In the genomic region with DNA sequence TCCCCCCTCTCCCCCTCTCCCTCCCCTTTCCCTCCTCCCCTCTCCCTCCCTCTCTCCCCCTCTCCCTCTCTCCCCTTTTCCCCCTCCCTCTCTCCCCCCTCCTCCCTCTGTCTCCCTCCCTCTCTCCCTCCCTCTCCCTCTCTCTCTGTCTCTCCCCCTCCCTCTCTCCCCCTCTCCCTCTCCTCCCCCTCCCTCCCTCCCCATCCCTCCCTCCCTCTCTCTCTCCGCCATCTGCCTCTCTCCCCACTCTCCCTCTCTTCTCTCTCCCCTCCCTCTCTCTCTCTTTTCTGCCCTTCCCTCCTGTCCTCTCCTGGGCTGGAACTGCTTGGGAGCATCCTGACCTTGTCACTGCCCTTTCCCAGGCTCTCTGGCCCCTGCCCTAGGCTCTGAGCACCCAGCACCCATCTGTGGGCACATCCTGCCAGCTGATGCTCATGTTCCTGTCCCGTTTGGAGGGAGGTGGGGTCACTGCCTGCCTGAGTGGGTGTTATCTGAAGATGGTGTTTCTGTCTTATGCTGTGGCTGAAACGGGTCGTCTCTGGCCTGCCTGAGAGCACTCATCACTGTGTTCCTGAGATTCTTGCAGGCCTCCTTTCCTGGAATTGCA, we compare ENCODE assay signal across 8 cellular contexts. TPM values are rescaled to one million over a fixed set of nuclear protein-coding genes. Genes with fewer than 3 reads are reported as not detected.
DNase-seq lines count a peak whose midpoint lies in the region; ATAC-seq and TF ChIP-seq lines count a peak whose summit lies in the region.
"Had no signal": no experiment of that assay in that cellular context is flagged by ENCODE, and none has a peak within 500 bp of the region (broad histone marks: within the 10 kb centered on the region; RNA-seq: fewer than 3 reads in every experiment).

No MANE protein-coding gene starts in this region.

- no peak for TF ChIP-seq CTCF in CD8-positive, alpha-beta T cell (IDR thresholded peaks at IDR 0.05)
- TF ChIP-seq CTCF in Loucy (conservative IDR thresholded peaks at IDR 0.05; ENCODE audit: low read length) (no peak), chondrocyte (IDR thresholded peaks at IDR 0.05) (no peak), osteocyte (IDR thresholded peaks at IDR 0.05) (no peak)

- H3K4me1 Mint-ChIP-seq in CD8-positive, alpha-beta T cell (ENCODE audit: low read depth) = peaks cover 8% of the 10 kb centered on the region
- H3K4me1 Mint-ChIP-seq in chondrocyte (ENCODE audit: low read depth) (peaks cover 16% of the 10 kb centered on the region), osteocyte (ENCODE audit: unreplicated experiment) (peaks cover 11% of the 10 kb centered on the region)

- DNase-seq in CD8-positive, alpha-beta T cell = peak in 1 of 7 experiments; percentile 4
- peak; percentile 37 for DNase-seq in chondrocyte (ENCODE audit: low spot score)
- no peak for DNase-seq in osteocyte (ENCODE audit: extremely low spot score, unreplicated experiment)
- DNase-seq in CD1c-positive myeloid dendritic cell (ENCODE audit: extremely low spot score) = no peak
- DNase-seq: NCI-H526 treated with DMSO at 0.1 percent for 48 hours had no signal

- no peaks in the 10 kb centered on the region for H3K79me2 ChIP-seq in Loucy (ENCODE audit: insufficient read depth, low read length)

- H3K9ac ChIP-seq in Loucy (ENCODE audit: low read depth, low read length, poor library complexity, severe bottlenecking) = no peak overlapping the region

- H3K4me3 ChIP-seq in CD8-positive, alpha-beta T cell (ENCODE audit: low read depth, low read length) = no peak overlapping the region
- H3K4me3 ChIP-seq in Loucy (ENCODE audit: low read length, poor library complexity, severe bottlenecking) = no peak overlapping the region

- POLR2A ChIA-PET in CD8-positive, alpha-beta T cell (lab: Charles Lee) = no interaction called here

- no peaks in the 10 kb centered on the region for H3K9me3 Mint-ChIP-seq in CD8-positive, alpha-beta T cell
- H3K9me3 Mint-ChIP-seq in chondrocyte (ENCODE audit: low read depth) = no peaks in the 10 kb centered on the region
- no peaks in the 10 kb centered on the region for H3K9me3 Mint-ChIP-seq in osteocyte (ENCODE audit: unreplicated experiment)

- H3K4me3 Mint-ChIP-seq in CD8-positive, alpha-beta T cell = no peak overlapping the region
- no peak overlapping the region for H3K4me3 Mint-ChIP-seq in chondrocyte (ENCODE audit: unreplicated experiment)
- no peak overlapping the region for H3K4me3 Mint-ChIP-seq in osteocyte (ENCODE audit: unreplicated experiment)

- H3K27ac ChIP-seq in CD8-positive, alpha-beta T cell (ENCODE audit: low read depth, low read length) = no peak overlapping the region

- no peak for ATAC-seq in CD8-positive, alpha-beta T cell
- no peak for ATAC-seq in HG02870 (IDR thresholded peaks at IDR 0.05; ENCODE audit: unreplicated experiment)
- ATAC-seq in HG03135 (IDR thresholded peaks at IDR 0.05; ENCODE audit: unreplicated experiment) = no peak

- H3K27ac Mint-ChIP-seq in CD8-positive, alpha-beta T cell = peak overlapping the region; percentile 75
- H3K27ac Mint-ChIP-seq in chondrocyte (ENCODE audit: unreplicated experiment) (no peak overlapping the region), osteocyte (ENCODE audit: unreplicated experiment) (peak overlapping the region; percentile 63)

- H3K27me3 Mint-ChIP-seq in CD8-positive, alpha-beta T cell (ENCODE audit: low read depth) = peaks cover 2% of the 10 kb centered on the region
- H3K27me3 Mint-ChIP-seq in chondrocyte (ENCODE audit: low read depth) = peaks cover 12% of the 10 kb centered on the region
- peaks cover 11% of the 10 kb centered on the region for H3K27me3 Mint-ChIP-seq in osteocyte (ENCODE audit: unreplicated experiment)

- intact Hi-C loops in CD8-positive, alpha-beta T cell (cut with DNase I, micrococcal nuclease) = loop anchor here (2.0 to 10.0 kb wide), 3 partner anchors 140 to 180 kb away; partner anchors contain the start of genes C21orf58 (in 1 of the 2), MCM3AP (in 1 of the 2) and PCNT (in 1 of the 2)

- no peaks in the 10 kb centered on the region for H3K36me3 ChIP-seq in CD8-positive, alpha-beta T cell (ENCODE audit: insufficient read depth, low read length)
- H3K36me3 ChIP-seq in Loucy (ENCODE audit: insufficient read depth, low read length) = no peaks in the 10 kb centered on the region

- H3K4me2 ChIP-seq in Loucy (ENCODE audit: low read depth, low read length, poor library complexity, severe bottlenecking) = peak overlapping the region; percentile 37

- H3K4me1 ChIP-seq in CD8-positive, alpha-beta T cell (ENCODE audit: insufficient read depth, low read length) = peaks cover 5% of the 10 kb centered on the region
- peaks cover 9% of the 10 kb centered on the region for H3K4me1 ChIP-seq in Loucy (ENCODE audit: insufficient read depth, low read length, poor library complexity, severe bottlenecking)

- H3K9me2 ChIP-seq in Loucy (replicated peaks; ENCODE audit: low read depth, low read length) = no peaks in the 10 kb centered on the region

- H3K9me3 ChIP-seq in CD8-positive, alpha-beta T cell (ENCODE audit: low read length) = no peaks in the 10 kb centered on the region
- H3K9me3 ChIP-seq in Loucy (ENCODE audit: insufficient read depth, low read depth, low read length) = no peaks in the 10 kb centered on the region

- H2AFZ ChIP-seq in Loucy (ENCODE audit: low read length) = no peak overlapping the region

- H3K36me3 Mint-ChIP-seq in CD8-positive, alpha-beta T cell = peaks cover 2% of the 10 kb centered on the region
- peaks cover 4% of the 10 kb centered on the region for H3K36me3 Mint-ChIP-seq in chondrocyte (ENCODE audit: low read depth)
- peaks cover 3% of the 10 kb centered on the region for H3K36me3 Mint-ChIP-seq in osteocyte (ENCODE audit: unreplicated experiment)

- no peaks in the 10 kb centered on the region for H3F3A ChIP-seq in Loucy (ENCODE audit: low read depth)

- no peaks in the 10 kb centered on the region for H3K27me3 ChIP-seq in CD8-positive, alpha-beta T cell (ENCODE audit: insufficient read depth, low read length)
- no peaks in the 10 kb centered on the region for H3K27me3 ChIP-seq in Loucy (ENCODE audit: insufficient read depth, low read length, poor library complexity, severe bottlenecking)

- CTCF ChIA-PET in CD8-positive, alpha-beta T cell (lab: Charles Lee) = interaction anchor here (1.4 to 3.8 kb wide), 5 partner anchors 9 to 181 kb away, joined by 6 to 26 read pairs (median 8); partner anchors contain the start of gene C21orf58

- no peaks in the 10 kb centered on the region for H4K20me1 ChIP-seq in Loucy (ENCODE audit: insufficient read depth, low read length, poor library complexity, severe bottlenecking)

RNA-seq across cellular contexts. Expression of gene FTCD, which starts 10.8 kb away (rescaled TPM):
- 1 to 10 TPM in 1 of 2 experiments, under 1 TPM in 1; 0.72 to 1.3 TPM for total RNA-seq in CD8-positive, alpha-beta T cell
- total RNA-seq in chondrocyte (1.7 to 4.1 TPM (median 1.7 TPM) in 3 replicates), osteocyte (2.3 and 2.5 TPM in 2 replicates)

RNA-seq across cellular contexts. Expression of gene SPATC1L, which starts 39.7 kb away (rescaled TPM):
- 1 to 10 TPM; 6.5 to 6.7 TPM for total RNA-seq in CD8-positive, alpha-beta T cell
- total RNA-seq in chondrocyte (14.0 to 18.5 TPM (median 14.1 TPM) in 3 replicates), osteocyte (17.5 and 18.9 TPM in 2 replicates)

RNA-seq across cellular contexts. Expression of gene COL6A2, which starts 46.7 kb away (rescaled TPM):
- 10 to 100 TPM; 74.4 to 80.6 TPM for total RNA-seq in CD8-positive, alpha-beta T cell
- 1,314 to 1,671 TPM (median 1,646 TPM) in 3 replicates for total RNA-seq in chondrocyte
- total RNA-seq in osteocyte = 1,821 and 1,951 TPM in 2 replicates

Comparison
In these comparisons a context has a peak if more than half of its experiments do, and no peak if none do; other contexts are left out.
1. RNA of gene COL6A2, which starts 46.7 kb away (total RNA-seq): 1,821 to 1,951 TPM in osteocyte and 1,314 to 1,671 TPM in chondrocyte; 74.4 to 80.6 TPM in CD8-positive, alpha-beta T cell; every median in the first group is over 10 times any median in the second.